1 cellular context compared by ENCODE assay signal in the genomic region with DNA sequence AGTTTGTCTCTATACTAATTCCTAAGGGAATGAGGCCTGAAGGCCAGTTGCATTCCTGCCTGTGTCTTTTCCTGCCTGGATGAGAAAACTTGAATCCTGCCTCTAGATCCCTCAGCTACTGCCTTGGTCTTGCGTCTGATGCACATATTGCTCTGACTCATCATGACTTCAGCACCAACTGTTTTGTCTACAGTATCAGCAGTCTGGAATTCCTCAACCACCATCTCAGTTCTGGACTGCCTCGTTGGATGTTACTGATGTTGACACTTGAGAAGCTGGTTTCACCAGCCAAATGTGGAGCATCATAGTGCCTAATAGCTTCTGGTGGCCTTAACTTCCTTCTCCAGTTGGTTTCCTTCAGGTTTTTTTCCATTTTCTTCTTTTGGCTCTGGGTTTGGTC.
TF ChIP-seq lines count a peak whose summit lies in the region.

No MANE protein-coding gene starts in this region.

TF ChIP-seq in IMR-90, 13 proteins besides CTCF, POLR2A, EP300 and RAD21 (continued from another document):
- TF ChIP-seq, protein P1, sequence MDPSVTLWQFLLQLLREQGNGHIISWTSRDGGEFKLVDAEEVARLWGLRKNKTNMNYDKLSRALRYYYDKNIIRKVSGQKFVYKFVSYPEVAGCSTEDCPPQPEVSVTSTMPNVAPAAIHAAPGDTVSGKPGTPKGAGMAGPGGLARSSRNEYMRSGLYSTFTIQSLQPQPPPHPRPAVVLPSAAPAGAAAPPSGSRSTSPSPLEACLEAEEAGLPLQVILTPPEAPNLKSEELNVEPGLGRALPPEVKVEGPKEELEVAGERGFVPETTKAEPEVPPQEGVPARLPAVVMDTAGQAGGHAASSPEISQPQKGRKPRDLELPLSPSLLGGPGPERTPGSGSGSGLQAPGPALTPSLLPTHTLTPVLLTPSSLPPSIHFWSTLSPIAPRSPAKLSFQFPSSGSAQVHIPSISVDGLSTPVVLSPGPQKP (IDR thresholded peaks at IDR 0.05; ENCODE audit: borderline replicate concordance, low read depth, low read length), result no peak
- TF ChIP-seq RCOR1 (IDR thresholded peaks at IDR 0.05; ENCODE audit: insufficient replicate concordance, low read length) (peak; percentile 65), BHLHE40 (IDR thresholded peaks at IDR 0.05; ENCODE audit: low read depth, low read length) (no peak)
